ENCODE assay signal across 1 cellular context in the genomic region with DNA sequence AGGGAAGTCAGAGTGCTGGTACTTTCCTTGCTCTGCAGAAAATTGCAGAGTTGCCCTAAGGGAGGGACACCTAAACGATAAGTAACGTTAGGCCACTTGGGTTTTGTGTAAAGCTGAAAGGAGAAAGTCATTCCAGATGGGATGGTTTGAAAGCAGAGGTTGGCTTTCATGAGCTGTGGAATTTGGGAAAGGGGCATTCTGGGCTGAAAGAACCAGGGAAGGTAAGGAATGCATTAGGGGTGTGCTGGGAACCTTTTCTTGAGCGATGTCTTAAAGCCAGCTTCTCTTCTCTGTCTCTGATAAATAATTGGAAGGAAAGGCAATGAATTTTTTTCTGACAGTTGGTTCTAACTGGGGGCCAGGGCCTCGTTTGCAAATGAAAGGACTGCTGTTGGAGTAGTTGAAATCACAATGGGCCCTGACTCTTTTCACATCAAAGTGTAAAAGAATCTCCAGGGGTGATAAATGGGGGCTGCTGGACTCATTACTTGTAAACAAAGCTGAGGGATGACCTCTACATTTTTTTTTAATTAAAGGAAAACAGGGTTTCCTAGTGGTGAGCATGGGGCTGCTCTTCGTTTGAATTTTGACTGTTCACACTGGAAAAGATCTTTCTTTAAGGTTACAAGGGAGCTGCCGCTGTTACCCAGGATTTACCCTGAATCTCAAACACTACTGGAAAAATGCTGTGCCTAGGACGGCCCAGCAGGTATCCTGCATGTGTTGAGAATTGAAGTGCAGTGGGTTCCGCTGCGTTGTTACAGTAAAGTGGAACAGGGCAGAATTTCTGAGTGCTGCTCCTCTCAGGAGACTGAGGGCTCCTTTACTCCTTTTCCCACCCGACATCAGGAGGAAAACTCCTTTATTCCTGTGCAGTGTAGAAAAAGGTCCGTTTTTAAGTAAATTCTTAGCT.
TF ChIP-seq lines count a peak whose summit lies in the region.

No MANE protein-coding gene starts in this region.

TF ChIP-seq in H1, 55 proteins besides CTCF, POLR2A, EP300 and RAD21 (continued from another document):
- TF ChIP-seq, protein P1, sequence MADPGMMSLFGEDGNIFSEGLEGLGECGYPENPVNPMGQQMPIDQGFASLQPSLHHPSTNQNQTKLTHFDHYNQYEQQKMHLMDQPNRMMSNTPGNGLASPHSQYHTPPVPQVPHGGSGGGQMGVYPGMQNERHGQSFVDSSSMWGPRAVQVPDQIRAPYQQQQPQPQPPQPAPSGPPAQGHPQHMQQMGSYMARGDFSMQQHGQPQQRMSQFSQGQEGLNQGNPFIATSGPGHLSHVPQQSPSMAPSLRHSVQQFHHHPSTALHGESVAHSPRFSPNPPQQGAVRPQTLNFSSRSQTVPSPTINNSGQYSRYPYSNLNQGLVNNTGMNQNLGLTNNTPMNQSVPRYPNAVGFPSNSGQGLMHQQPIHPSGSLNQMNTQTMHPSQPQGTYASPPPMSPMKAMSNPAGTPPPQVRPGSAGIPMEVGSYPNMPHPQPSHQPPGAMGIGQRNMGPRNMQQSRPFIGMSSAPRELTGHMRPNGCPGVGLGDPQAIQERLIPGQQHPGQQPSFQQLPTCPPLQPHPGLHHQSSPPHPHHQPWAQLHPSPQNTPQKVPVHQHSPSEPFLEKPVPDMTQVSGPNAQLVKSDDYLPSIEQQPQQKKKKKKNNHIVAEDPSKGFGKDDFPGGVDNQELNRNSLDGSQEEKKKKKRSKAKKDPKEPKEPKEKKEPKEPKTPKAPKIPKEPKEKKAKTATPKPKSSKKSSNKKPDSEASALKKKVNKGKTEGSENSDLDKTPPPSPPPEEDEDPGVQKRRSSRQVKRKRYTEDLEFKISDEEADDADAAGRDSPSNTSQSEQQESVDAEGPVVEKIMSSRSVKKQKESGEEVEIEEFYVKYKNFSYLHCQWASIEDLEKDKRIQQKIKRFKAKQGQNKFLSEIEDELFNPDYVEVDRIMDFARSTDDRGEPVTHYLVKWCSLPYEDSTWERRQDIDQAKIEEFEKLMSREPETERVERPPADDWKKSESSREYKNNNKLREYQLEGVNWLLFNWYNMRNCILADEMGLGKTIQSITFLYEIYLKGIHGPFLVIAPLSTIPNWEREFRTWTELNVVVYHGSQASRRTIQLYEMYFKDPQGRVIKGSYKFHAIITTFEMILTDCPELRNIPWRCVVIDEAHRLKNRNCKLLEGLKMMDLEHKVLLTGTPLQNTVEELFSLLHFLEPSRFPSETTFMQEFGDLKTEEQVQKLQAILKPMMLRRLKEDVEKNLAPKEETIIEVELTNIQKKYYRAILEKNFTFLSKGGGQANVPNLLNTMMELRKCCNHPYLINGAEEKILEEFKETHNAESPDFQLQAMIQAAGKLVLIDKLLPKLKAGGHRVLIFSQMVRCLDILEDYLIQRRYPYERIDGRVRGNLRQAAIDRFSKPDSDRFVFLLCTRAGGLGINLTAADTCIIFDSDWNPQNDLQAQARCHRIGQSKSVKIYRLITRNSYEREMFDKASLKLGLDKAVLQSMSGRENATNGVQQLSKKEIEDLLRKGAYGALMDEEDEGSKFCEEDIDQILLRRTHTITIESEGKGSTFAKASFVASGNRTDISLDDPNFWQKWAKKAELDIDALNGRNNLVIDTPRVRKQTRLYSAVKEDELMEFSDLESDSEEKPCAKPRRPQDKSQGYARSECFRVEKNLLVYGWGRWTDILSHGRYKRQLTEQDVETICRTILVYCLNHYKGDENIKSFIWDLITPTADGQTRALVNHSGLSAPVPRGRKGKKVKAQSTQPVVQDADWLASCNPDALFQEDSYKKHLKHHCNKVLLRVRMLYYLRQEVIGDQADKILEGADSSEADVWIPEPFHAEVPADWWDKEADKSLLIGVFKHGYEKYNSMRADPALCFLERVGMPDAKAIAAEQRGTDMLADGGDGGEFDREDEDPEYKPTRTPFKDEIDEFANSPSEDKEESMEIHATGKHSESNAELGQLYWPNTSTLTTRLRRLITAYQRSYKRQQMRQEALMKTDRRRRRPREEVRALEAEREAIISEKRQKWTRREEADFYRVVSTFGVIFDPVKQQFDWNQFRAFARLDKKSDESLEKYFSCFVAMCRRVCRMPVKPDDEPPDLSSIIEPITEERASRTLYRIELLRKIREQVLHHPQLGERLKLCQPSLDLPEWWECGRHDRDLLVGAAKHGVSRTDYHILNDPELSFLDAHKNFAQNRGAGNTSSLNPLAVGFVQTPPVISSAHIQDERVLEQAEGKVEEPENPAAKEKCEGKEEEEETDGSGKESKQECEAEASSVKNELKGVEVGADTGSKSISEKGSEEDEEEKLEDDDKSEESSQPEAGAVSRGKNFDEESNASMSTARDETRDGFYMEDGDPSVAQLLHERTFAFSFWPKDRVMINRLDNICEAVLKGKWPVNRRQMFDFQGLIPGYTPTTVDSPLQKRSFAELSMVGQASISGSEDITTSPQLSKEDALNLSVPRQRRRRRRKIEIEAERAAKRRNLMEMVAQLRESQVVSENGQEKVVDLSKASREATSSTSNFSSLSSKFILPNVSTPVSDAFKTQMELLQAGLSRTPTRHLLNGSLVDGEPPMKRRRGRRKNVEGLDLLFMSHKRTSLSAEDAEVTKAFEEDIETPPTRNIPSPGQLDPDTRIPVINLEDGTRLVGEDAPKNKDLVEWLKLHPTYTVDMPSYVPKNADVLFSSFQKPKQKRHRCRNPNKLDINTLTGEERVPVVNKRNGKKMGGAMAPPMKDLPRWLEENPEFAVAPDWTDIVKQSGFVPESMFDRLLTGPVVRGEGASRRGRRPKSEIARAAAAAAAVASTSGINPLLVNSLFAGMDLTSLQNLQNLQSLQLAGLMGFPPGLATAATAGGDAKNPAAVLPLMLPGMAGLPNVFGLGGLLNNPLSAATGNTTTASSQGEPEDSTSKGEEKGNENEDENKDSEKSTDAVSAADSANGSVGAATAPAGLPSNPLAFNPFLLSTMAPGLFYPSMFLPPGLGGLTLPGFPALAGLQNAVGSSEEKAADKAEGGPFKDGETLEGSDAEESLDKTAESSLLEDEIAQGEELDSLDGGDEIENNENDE (IDR thresholded peaks at IDR 0.05; ENCODE audit: insufficient replicate concordance, low read length) = peak; percentile 94
- TF ChIP-seq BCL11A (IDR thresholded peaks at IDR 0.05; ENCODE audit: low read depth in 2 of 2, low read length in 2 of 2) (peak; percentile 56 to 91), SRF (IDR thresholded peaks at IDR 0.05; ENCODE audit: low read depth, low read length) (0 out of 2 replicates have a peak, but pooled peaks have one; percentile 1), TBP (IDR thresholded peaks at IDR 0.05; ENCODE audit: low read depth, low read length) (0 out of 2 replicates have a peak, but pooled peaks have one; percentile 21), SIN3A (conservative IDR thresholded peaks at IDR 0.05 in 1 of 2, IDR thresholded peaks at IDR 0.05 in 1 of 2; ENCODE audit: low read depth in 1 of 2, low read length in 2 of 2) (peak; percentile 46 to 56; a peak in 1 of 4 replicates), TCF12 (IDR thresholded peaks at IDR 0.05; ENCODE audit: low read depth, low read length) (peak; percentile 53; the same call in 1 of the 2 replicates), MAFK (IDR thresholded peaks at IDR 0.05; ENCODE audit: low read depth, low read length) (no peak), EZH2 (IDR thresholded peaks at IDR 0.05; ENCODE audit: low read depth, low read length, severe bottlenecking) (no peak), NANOG (IDR thresholded peaks at IDR 0.05; ENCODE audit: insufficient read depth, low read depth, low read length, poor library complexity, severe bottlenecking) (peak; percentile 100), TEAD4 (IDR thresholded peaks at IDR 0.05; ENCODE audit: low read depth, low read length) (peak; percentile 72), KDM5A (IDR thresholded peaks at IDR 0.05; ENCODE audit: low read length) (no peak), HDAC2 (IDR thresholded peaks at IDR 0.05; ENCODE audit: borderline replicate concordance in 1 of 2, low read depth in 2 of 2, low read length in 2 of 2) (peak; percentile 75 to 95; a peak in 2 of 4 replicates), RXRA (IDR thresholded peaks at IDR 0.05; ENCODE audit: insufficient read depth, low read depth, low read length) (no peak), ASH2L (IDR thresholded peaks at IDR 0.05; ENCODE audit: low read length) (peak; percentile 56), POU5F1 (IDR thresholded peaks at IDR 0.05; ENCODE audit: low read depth, low read length) (peak; percentile 79; the same call in 1 of the 2 replicates)
- TF ChIP-seq, protein P2, sequence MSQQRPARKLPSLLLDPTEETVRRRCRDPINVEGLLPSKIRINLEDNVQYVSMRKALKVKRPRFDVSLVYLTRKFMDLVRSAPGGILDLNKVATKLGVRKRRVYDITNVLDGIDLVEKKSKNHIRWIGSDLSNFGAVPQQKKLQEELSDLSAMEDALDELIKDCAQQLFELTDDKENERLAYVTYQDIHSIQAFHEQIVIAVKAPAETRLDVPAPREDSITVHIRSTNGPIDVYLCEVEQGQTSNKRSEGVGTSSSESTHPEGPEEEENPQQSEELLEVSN (IDR thresholded peaks at IDR 0.05) = 0 out of 2 replicates have a peak, but pooled peaks have one; percentile 19
